Comparison of ENCODE assay signal across 8 cellular contexts in genomic region chr2:195656859-195657633, GRCh38. TPM values are rescaled to one million over a fixed set of nuclear protein-coding genes. Genes with fewer than 3 reads are reported as not detected.
DNase-seq lines count a peak whose midpoint lies in the region; ATAC-seq, FAIRE-seq and TF ChIP-seq lines count a peak whose summit lies in the region.

A gene with protein sequence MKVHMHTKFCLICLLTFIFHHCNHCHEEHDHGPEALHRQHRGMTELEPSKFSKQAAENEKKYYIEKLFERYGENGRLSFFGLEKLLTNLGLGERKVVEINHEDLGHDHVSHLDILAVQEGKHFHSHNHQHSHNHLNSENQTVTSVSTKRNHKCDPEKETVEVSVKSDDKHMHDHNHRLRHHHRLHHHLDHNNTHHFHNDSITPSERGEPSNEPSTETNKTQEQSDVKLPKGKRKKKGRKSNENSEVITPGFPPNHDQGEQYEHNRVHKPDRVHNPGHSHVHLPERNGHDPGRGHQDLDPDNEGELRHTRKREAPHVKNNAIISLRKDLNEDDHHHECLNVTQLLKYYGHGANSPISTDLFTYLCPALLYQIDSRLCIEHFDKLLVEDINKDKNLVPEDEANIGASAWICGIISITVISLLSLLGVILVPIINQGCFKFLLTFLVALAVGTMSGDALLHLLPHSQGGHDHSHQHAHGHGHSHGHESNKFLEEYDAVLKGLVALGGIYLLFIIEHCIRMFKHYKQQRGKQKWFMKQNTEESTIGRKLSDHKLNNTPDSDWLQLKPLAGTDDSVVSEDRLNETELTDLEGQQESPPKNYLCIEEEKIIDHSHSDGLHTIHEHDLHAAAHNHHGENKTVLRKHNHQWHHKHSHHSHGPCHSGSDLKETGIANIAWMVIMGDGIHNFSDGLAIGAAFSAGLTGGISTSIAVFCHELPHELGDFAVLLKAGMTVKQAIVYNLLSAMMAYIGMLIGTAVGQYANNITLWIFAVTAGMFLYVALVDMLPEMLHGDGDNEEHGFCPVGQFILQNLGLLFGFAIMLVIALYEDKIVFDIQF (plus strand): TSS chr2:195657226. CDS start chr2:195680043, 22,817 bp downstream.

- no peaks in the 10 kb centered on the region for H3K27me3 ChIP-seq in BE2C

- peak; percentile 71 for ATAC-seq in HG03460 (IDR thresholded peaks at IDR 0.05; ENCODE audit: unreplicated experiment)

- DNase-seq in BE2C (peak; percentile 94), GM19240 (ENCODE audit: insufficient read length, low spot score) (peak; percentile 43), NCI-H526 (lab: John Stamatoyannopoulos, UW) (peak; percentile 97 to 100), kidney glomerular epithelial cell (lab: John Stamatoyannopoulos, UW) (peak; percentile 100)
- peak; percentile 98 for DNase-seq in activated CD4-positive, alpha-beta T cell treated with anti-CD3 and anti-CD28 coated beads for 48 hours
- peak; percentile 95 for DNase-seq in stimulated activated CD4-positive, alpha-beta T cell treated with anti-CD3 and anti-CD28 coated beads, Interleukin-1b, Interleukin-23, amount 100 ng/mL, for 1 hour (ENCODE audit: low read depth in 2 of 2)

- H3K4me1 ChIP-seq in BE2C = peaks cover 7% of the 10 kb centered on the region

- H3K9me3 ChIP-seq in BE2C = no peaks in the 10 kb centered on the region

- peaks cover 11% of the 10 kb centered on the region for H3K36me3 ChIP-seq in BE2C

- no peak for TF ChIP-seq CTCF in BE2C (IDR thresholded peaks at IDR 0.05; ENCODE audit: low read depth, low read length)

- H3K4me3 ChIP-seq in BE2C (ENCODE audit: low read depth, low read length) = peak within 1 kb of the TSS; percentile 83

- peak; percentile 97 for FAIRE-seq in colon (lab: Jason Lieb, UNC)

RNA-seq across cellular contexts. Expression of the gene that starts here (rescaled TPM):
- 27.7 TPM for polyA plus RNA-seq in BE2C (2012; ENCODE audit: insufficient read depth, insufficient read length, low read depth)

Comparison
In these comparisons a context has a peak if more than half of its experiments do, and no peak if none do; other contexts are left out.
1. Peak in every context shown above with its lines: DNase-seq, ATAC-seq and H3K4me3 ChIP-seq.
2. DNase-seq: peak in every context shown above with its lines; median percentile 100 in kidney glomerular epithelial cell; 98 in NCI-H526; 98 in activated CD4-positive, alpha-beta T cell treated with anti-CD3 and anti-CD28 coated beads for 48 hours; 95 in stimulated activated CD4-positive, alpha-beta T cell treated with anti-CD3 and anti-CD28 coated beads, Interleukin-1b, Interleukin-23, amount 100 ng/mL, for 1 hour; 94 in BE2C; 43 in GM19240.